Comparison of ENCODE assay signal across 19 cellular contexts in the genomic region with DNA sequence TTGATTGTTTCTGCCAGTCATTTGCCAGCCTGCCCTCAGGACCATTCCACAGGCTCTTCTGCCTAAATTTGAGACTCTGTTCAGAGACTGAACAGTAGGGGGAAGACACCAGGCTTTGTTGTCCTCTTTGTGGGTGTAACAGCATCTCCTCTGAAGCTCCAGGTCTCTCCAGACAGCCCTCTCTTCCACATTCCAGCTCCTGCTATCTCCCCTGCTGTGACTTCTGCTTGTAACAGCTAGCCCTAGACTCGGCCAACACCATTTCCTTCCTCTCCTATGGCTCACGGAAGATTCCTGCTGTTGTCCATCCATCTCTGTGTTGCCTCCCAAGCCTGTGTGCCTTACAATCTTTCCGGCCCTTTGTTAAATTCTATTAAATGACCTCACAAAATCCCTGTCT. TPM values are rescaled to one million over a fixed set of nuclear protein-coding genes. Genes with fewer than 3 reads are reported as not detected.
DNase-seq lines count a peak whose midpoint lies in the region; ATAC-seq and TF ChIP-seq lines count a peak whose summit lies in the region.
"Had no signal": no experiment of that assay in that cellular context is flagged by ENCODE, and none has a peak within 500 bp of the region (broad histone marks: within the 10 kb centered on the region; RNA-seq: fewer than 3 reads in every experiment).

No MANE protein-coding gene starts in this region.

- no peak for DNase-seq in CD4-positive, alpha-beta memory T cell
- DNase-seq in H9, result peak; percentile 34
- peak; percentile 67 for DNase-seq in choroid plexus epithelial cell (ENCODE audit: low read depth)
- DNase-seq in mesendoderm, result peak; percentile 87
- DNase-seq in cardiac septum (ENCODE audit: low spot score), result no peak
- no peak for DNase-seq in NCI-H187 (lab: John Stamatoyannopoulos, UW)
- no peak for DNase-seq in osteoblast (ENCODE audit: insufficient read length, low spot score, missing footprints)
- DNase-seq: ACHN; CD8-positive, alpha-beta T cell; DMS79 treated with DMSO at 0.1 percent for 48 hours; GOT3; KBM-7; NCI-H146; NCI-H2107; NCI-H226; NCI-H526 had no signal

- no peak overlapping the region for H4K5ac ChIP-seq in H9 (ENCODE audit: insufficient read length, low read depth, low read length)
- no peak overlapping the region for H4K5ac ChIP-seq in mesendoderm (ENCODE audit: low read length)

- H3K23me2 ChIP-seq in H9 (ENCODE audit: insufficient read length, low read depth, low read length, poor library complexity, severe bottlenecking), result no peaks in the 10 kb centered on the region

- H3K9me3 ChIP-seq in CD4-positive, alpha-beta memory T cell (ENCODE audit: control insufficient read depth in 1 of 2, low read length in 2 of 2), result no peaks in the 10 kb centered on the region
- H3K9me3 ChIP-seq in H9 (ENCODE audit: control insufficient read depth, low read depth, low read length) (no peaks in the 10 kb centered on the region), osteoblast (ENCODE audit: low read depth, low read length) (no peaks in the 10 kb centered on the region)

- H2AFZ ChIP-seq in H9 (ENCODE audit: low read length) (no peak overlapping the region), osteoblast (ENCODE audit: low read length) (no peak overlapping the region)

- no peaks in the 10 kb centered on the region for H3K27me3 ChIP-seq in CD4-positive, alpha-beta memory T cell (ENCODE audit: insufficient read depth, low read length)
- H3K27me3 ChIP-seq in H9 (ENCODE audit: insufficient read depth, low read length), result no peaks in the 10 kb centered on the region
- H3K27me3 ChIP-seq in mesendoderm (ENCODE audit: insufficient read depth, low read length, poor library complexity), result no peaks in the 10 kb centered on the region
- no peaks in the 10 kb centered on the region for H3K27me3 ChIP-seq in osteoblast (ENCODE audit: insufficient read depth, low read length)

- no peak overlapping the region for H3K9ac ChIP-seq in H9 (ENCODE audit: extremely low read depth, insufficient read length, low read length)
- no peak overlapping the region for H3K9ac ChIP-seq in mesendoderm (ENCODE audit: low read length)

- H3K23ac ChIP-seq in H9 (ENCODE audit: insufficient read length, low read depth, low read length) (no peak overlapping the region), mesendoderm (ENCODE audit: low read length) (no peak overlapping the region)

- H3K79me2 ChIP-seq in H9 (ENCODE audit: insufficient read depth, low read length) (no peaks in the 10 kb centered on the region), mesendoderm (ENCODE audit: control insufficient read depth, insufficient read depth, low read length) (no peaks in the 10 kb centered on the region), osteoblast (ENCODE audit: insufficient read depth, low read length) (peaks cover 56% of the 10 kb centered on the region)

- intact Hi-C loops in CD4-positive, alpha-beta memory T cell (cut with micrococcal nuclease), result no loop called here
- intact Hi-C loops in cardiac septum (cut with DNase I), result no loop called here

- H2BK5ac ChIP-seq in H9 (ENCODE audit: insufficient read length, low read length) (no peak overlapping the region), mesendoderm (ENCODE audit: low read length) (no peak overlapping the region)

- H3K9me3 Mint-ChIP-seq in CD4-positive, alpha-beta memory T cell, result peaks cover 0 to 3% (median 0%) of the 10 kb centered on the region in 8 donors
- H3K9me3 Mint-ChIP-seq in H9, result no peaks in the 10 kb centered on the region

- H4K20me1 ChIP-seq in H9 (ENCODE audit: control insufficient read depth, insufficient read depth, insufficient read length) (no peaks in the 10 kb centered on the region), osteoblast (ENCODE audit: insufficient read depth, low read length) (peaks cover 7% of the 10 kb centered on the region)

- peaks cover 68 to 85% of the 10 kb centered on the region in 2 donors for H3K36me3 Mint-ChIP-seq in CD4-positive, alpha-beta memory T cell
- H3K36me3 Mint-ChIP-seq in H9 (ENCODE audit: insufficient read depth in 1 of 3, low read depth in 3 of 3), result peaks cover 5 to 13% (median 8%) of the 10 kb centered on the region in 3 experiments; a peak in 5 of 7 replicates

- no peak overlapping the region for H2BK12ac ChIP-seq in H9 (ENCODE audit: insufficient read length, low read depth, low read length)

- peak overlapping the region in 4 of 7 donors; percentile 6 to 48 (median 16) for H3K27ac Mint-ChIP-seq in CD4-positive, alpha-beta memory T cell
- H3K27ac Mint-ChIP-seq in H9, result peak overlapping the region in 1 of 3 experiments; percentile 55; a peak in 3 of 7 replicates
- H3K27ac Mint-ChIP-seq: CD8-positive, alpha-beta T cell had no signal

- no peak overlapping the region for H3K4me3 ChIP-seq in CD4-positive, alpha-beta memory T cell (ENCODE audit: low read length in 2 of 2)
- H3K4me3 ChIP-seq in choroid plexus epithelial cell (ENCODE audit: low read depth, low read length) (no peak overlapping the region), mesendoderm (ENCODE audit: low read length) (no peak overlapping the region), osteoblast (ENCODE audit: insufficient read depth, low read length) (no peak overlapping the region)

- no peak overlapping the region for H2BK20ac ChIP-seq in H9 (ENCODE audit: low read depth, low read length, poor library complexity, severe bottlenecking)

- H2AK5ac ChIP-seq in H9 (ENCODE audit: insufficient read length, low read length), result no peak overlapping the region
- H2AK5ac ChIP-seq in mesendoderm (ENCODE audit: low read length), result no peak overlapping the region

- H3K4me3 Mint-ChIP-seq in CD4-positive, alpha-beta memory T cell, result no peak overlapping the region
- H3K4me3 Mint-ChIP-seq in H9, result no peak overlapping the region
- H3K4me3 Mint-ChIP-seq: CD8-positive, alpha-beta T cell had no signal

- no peaks in the 10 kb centered on the region for H3K27me3 Mint-ChIP-seq in CD4-positive, alpha-beta memory T cell
- H3K27me3 Mint-ChIP-seq in H9 (ENCODE audit: low read depth), result no peaks in the 10 kb centered on the region

- no peak overlapping the region for H4K8ac ChIP-seq in H9 (replicated peaks; ENCODE audit: insufficient read length, low read depth, low read length)
- H4K8ac ChIP-seq in mesendoderm (ENCODE audit: low read depth, low read length), result no peak overlapping the region

- H2BK15ac ChIP-seq in H9 (ENCODE audit: low read depth, low read length) (no peak overlapping the region), mesendoderm (replicated peaks; ENCODE audit: low read depth) (no peak overlapping the region)

- H2BK120ac ChIP-seq in H9 (ENCODE audit: low read depth, low read length, poor library complexity, severe bottlenecking) (no peak overlapping the region), mesendoderm (ENCODE audit: low read depth, low read length) (no peak overlapping the region)

- H3K79me1 ChIP-seq in H9 (ENCODE audit: insufficient read depth, low read depth, low read length, poor library complexity, severe bottlenecking) (no peaks in the 10 kb centered on the region), mesendoderm (ENCODE audit: low read length) (no peaks in the 10 kb centered on the region)

- no peak overlapping the region for H3K14ac ChIP-seq in H9 (ENCODE audit: insufficient read depth, low read length)

- peaks cover 14% of the 10 kb centered on the region for H3K36me3 ChIP-seq in CD4-positive, alpha-beta memory T cell (ENCODE audit: insufficient read depth, low read length)
- H3K36me3 ChIP-seq in mesendoderm (ENCODE audit: control insufficient read depth, insufficient read depth, low read length) (no peaks in the 10 kb centered on the region), osteoblast (ENCODE audit: insufficient read depth, low read length) (peaks cover 12% of the 10 kb centered on the region)

- no peak; the same call in 2 of the 3 replicates for TF ChIP-seq CTCF in H9 (conservative IDR thresholded peaks at IDR 0.05)
- peak; percentile 43 for TF ChIP-seq CTCF in choroid plexus epithelial cell (conservative IDR thresholded peaks at IDR 0.05; ENCODE audit: low read depth, low read length)
- TF ChIP-seq CTCF in osteoblast (IDR thresholded peaks at IDR 0.05; ENCODE audit: extremely low read depth, low read depth, low read length), result no peak

- no peak overlapping the region for H4K91ac ChIP-seq in H9 (ENCODE audit: insufficient read length, low read depth, low read length)

- H3K4me2 ChIP-seq in H9 (ENCODE audit: insufficient read depth, insufficient read length, low read length), result no peak overlapping the region
- H3K4me2 ChIP-seq in mesendoderm (ENCODE audit: low read length), result no peak overlapping the region
- H3K4me2 ChIP-seq in osteoblast (ENCODE audit: insufficient read depth, low read length), result no peak overlapping the region

- no peak overlapping the region for H3K56ac ChIP-seq in H9 (ENCODE audit: insufficient read length, low read depth, low read length)
- no peak overlapping the region for H3K56ac ChIP-seq in mesendoderm (ENCODE audit: low read length)

- POLR2A ChIA-PET in CD4-positive, alpha-beta memory T cell (lab: Charles Lee; ENCODE audit: partially characterized antibody), result interaction anchor here (0.7 to 2.0 kb wide), 2 partner anchors 11 to 40 kb away, joined by 3 to 7 read pairs; a partner anchor contains a TSS

- H3K18ac ChIP-seq in H9 (ENCODE audit: insufficient read length, low read depth, low read length) (no peak overlapping the region), mesendoderm (ENCODE audit: low read length) (no peak overlapping the region)

- no peak overlapping the region for H3T11ph ChIP-seq in H9 (ENCODE audit: low read length)

- CTCF ChIA-PET in CD4-positive, alpha-beta memory T cell (lab: Charles Lee; ENCODE audit: partially characterized antibody), result interaction anchor here (1.2 to 1.5 kb wide), 2 partner anchors 175 to 176 kb away, joined by 3 read pairs; no protein-coding TSS in a partner anchor

- peaks cover 18 to 36% (median 23%) of the 10 kb centered on the region in 4 donors for H3K4me1 Mint-ChIP-seq in CD4-positive, alpha-beta memory T cell
- H3K4me1 Mint-ChIP-seq in H9, result peaks cover 7 to 17% of the 10 kb centered on the region in 2 experiments

- no peak for ATAC-seq in GM19455 (IDR thresholded peaks at IDR 0.05; ENCODE audit: unreplicated experiment)
- ATAC-seq: CD8-positive, alpha-beta T cell had no signal

- H3K27ac ChIP-seq in CD4-positive, alpha-beta memory T cell (ENCODE audit: low read depth, low read length), result no peak overlapping the region
- H3K27ac ChIP-seq in H9 (ENCODE audit: insufficient read length, low read depth, low read length) (no peak overlapping the region), mesendoderm (ENCODE audit: low read depth, low read length) (no peak overlapping the region), osteoblast (ENCODE audit: low read depth, low read length) (no peak overlapping the region)
- H3K27ac ChIP-seq: HL-60, RWPE1 had no signal

- H3K4ac ChIP-seq in H9 (ENCODE audit: low read depth, low read length) (no peak overlapping the region), mesendoderm (ENCODE audit: low read depth, low read length) (no peak overlapping the region)

- WGBS in H9 (ENCODE audit: extremely low coverage, insufficient read length, low lambda C conversion rate), result no CpG with 5 or more reads among the region's 3 CpGs
- WGBS in mesendoderm (ENCODE audit: extremely low coverage, insufficient coverage, low lambda C conversion rate), result no CpG with 5 or more reads among the region's 3 CpGs

- H3K4me1 ChIP-seq in CD4-positive, alpha-beta memory T cell (ENCODE audit: insufficient read depth, low read length), result no peaks in the 10 kb centered on the region
- H3K4me1 ChIP-seq in H9 (ENCODE audit: insufficient read depth, low read length) (peaks cover 3% of the 10 kb centered on the region; the same call in 1 of the 2 replicates), mesendoderm (ENCODE audit: control insufficient read depth, low read depth, low read length) (peaks cover 6% of the 10 kb centered on the region), osteoblast (ENCODE audit: insufficient read depth, low read length) (peaks cover 11% of the 10 kb centered on the region)

RNA-seq across cellular contexts. Expression of a gene that starts 40.2 kb away (rescaled TPM):
- 10 to 100 TPM; 46.1 to 48.0 TPM for total RNA-seq in CD4-positive, alpha-beta memory T cell
- 100 to 1,000 TPM in 1 of 2 donors, 10 to 100 TPM in 1; 65.5 to 114 TPM for polyA plus RNA-seq in CD4-positive, alpha-beta memory T cell
- 38.1 and 38.5 TPM in 2 replicates for total RNA-seq in H9 (2021)
- polyA plus RNA-seq in mesendoderm (2013, experiment 1 of 2), result 28.6 TPM
- 28.1 TPM for polyA plus RNA-seq in mesendoderm (2013, experiment 2 of 2)
- total RNA-seq in cardiac septum, result 62.5 TPM
- 56.8 and 62.5 TPM in 2 replicates for total RNA-seq in osteoblast

Comparison
In these comparisons a context has a peak if more than half of its experiments do, and no peak if none do; other contexts are left out.
1. DNase-seq: peak in H9 (single experiment), choroid plexus epithelial cell (single experiment) and mesendoderm (single experiment); none in CD4-positive, alpha-beta memory T cell (0 of 5), cardiac septum (single experiment), NCI-H187 (0 of 2) and osteoblast (single experiment).